In genomic region chr3:183517656-183518055, GRCh38 we compare ENCODE assay signal across 20 cellular contexts. TPM values are rescaled to one million over a fixed set of nuclear protein-coding genes. Genes with fewer than 3 reads are reported as not detected.
DNase-seq lines count a peak whose midpoint lies in the region; TF ChIP-seq lines count a peak whose summit lies in the region.
"Had no signal": no experiment of that assay in that cellular context is flagged by ENCODE, and none has a peak within 500 bp of the region (broad histone marks: within the 10 kb centered on the region; RNA-seq: fewer than 3 reads in every experiment).

No MANE protein-coding gene starts in this region.

- POLR2A ChIA-PET in activated CD4-positive, alpha-beta T cell treated with anti-CD3 and anti-CD28 coated beads, Interleukin-2, amount 10 ng/mL, durations not matched to agents 7 days and 5 days (lab: Charles Lee): no interaction called here

- peaks cover 0 to 22% (median 9%) of the 10 kb centered on the region in 4 donors for H3K4me1 ChIP-seq in Peyer's patch
- peaks cover 0 to 4% of the 10 kb centered on the region in 2 experiments for H3K4me1 ChIP-seq in trophoblast cell (ENCODE audit: control insufficient read depth in 1 of 2, insufficient read depth in 2 of 2, low read length in 2 of 2)
- H3K4me1 ChIP-seq in endodermal cell (ENCODE audit: control insufficient read depth, insufficient read depth, low read length): no peaks in the 10 kb centered on the region
- H3K4me1 ChIP-seq: A549 had no signal

- peak overlapping the region in 3 of 4 donors; percentile 12 to 79 (median 75) for H3K27ac ChIP-seq in Peyer's patch
- no peak overlapping the region for H3K27ac ChIP-seq in trophoblast cell (ENCODE audit: low read depth, low read length)
- no peak overlapping the region for H3K27ac ChIP-seq in endodermal cell (ENCODE audit: low read depth, low read length)
- H3K27ac ChIP-seq: A549 had no signal

- no peak overlapping the region for H3K18ac ChIP-seq in trophoblast cell (ENCODE audit: low read length)

- H2AFZ ChIP-seq in trophoblast cell (ENCODE audit: insufficient read depth, low read length, poor library complexity): peak overlapping the region; percentile 12

- WGBS in trophoblast cell (ENCODE audit: extremely low coverage, insufficient coverage, insufficient read length): no CpG with 5 or more reads among the region's 4 CpGs
- 83 to 91% methylated on average over 3 to 4 of the region's 4 CpGs for WGBS in endodermal cell (ENCODE audit: insufficient coverage in 1 of 2, insufficient read length in 1 of 2), 2 experiments

- no peak overlapping the region for H2BK120ac ChIP-seq in trophoblast cell (ENCODE audit: insufficient read depth, low read length, poor library complexity)

- H3K4me1 Mint-ChIP-seq in activated CD4-positive, alpha-beta T cell treated with anti-CD3 and anti-CD28 coated beads, Interleukin-2, amount 10 ng/mL, durations not matched to agents 7 days and 5 days: peaks cover 74% of the 10 kb centered on the region
- H3K4me1 Mint-ChIP-seq in endodermal cell (peaks cover 23% of the 10 kb centered on the region), type B pancreatic cell (ENCODE audit: unreplicated experiment) (peaks cover 20% of the 10 kb centered on the region)

- H3K9me3 Mint-ChIP-seq in activated CD4-positive, alpha-beta T cell treated with anti-CD3 and anti-CD28 coated beads, Interleukin-2, amount 10 ng/mL, durations not matched to agents 7 days and 5 days: peaks cover 2% of the 10 kb centered on the region
- H3K9me3 Mint-ChIP-seq in endodermal cell (no peaks in the 10 kb centered on the region), type B pancreatic cell (no peaks in the 10 kb centered on the region)

- H2AK5ac ChIP-seq in trophoblast cell (ENCODE audit: low read length): no peak overlapping the region

- no peaks in the 10 kb centered on the region for H3K27me3 ChIP-seq in Peyer's patch
- no peaks in the 10 kb centered on the region for H3K27me3 ChIP-seq in trophoblast cell (ENCODE audit: insufficient read depth, low read length)
- no peaks in the 10 kb centered on the region for H3K27me3 ChIP-seq in endodermal cell (ENCODE audit: control insufficient read depth, insufficient read depth, low read length, poor library complexity, severe bottlenecking)
- H3K27me3 ChIP-seq: transverse colon had no signal

- H3K4me3 Mint-ChIP-seq in activated CD4-positive, alpha-beta T cell treated with anti-CD3 and anti-CD28 coated beads, Interleukin-2, amount 10 ng/mL, durations not matched to agents 7 days and 5 days: no peak overlapping the region
- H3K4me3 Mint-ChIP-seq in endodermal cell: no peak overlapping the region
- H3K4me3 Mint-ChIP-seq in type B pancreatic cell: no peak overlapping the region
- H3K4me3 Mint-ChIP-seq: H9 had no signal

- H4K91ac ChIP-seq in trophoblast cell (ENCODE audit: low read depth, low read length): no peak overlapping the region

- no peak for TF ChIP-seq POLR2A in Peyer's patch (IDR thresholded peaks at IDR 0.05)

- TF ChIP-seq CTCF in Peyer's patch (IDR thresholded peaks at IDR 0.05) (no peak), endodermal cell (conservative IDR thresholded peaks at IDR 0.05) (no peak), GM20000 (IDR thresholded peaks at IDR 0.05; ENCODE audit: extremely low read depth, missing control alignments) (no peak), type B pancreatic cell (conservative IDR thresholded peaks at IDR 0.05) (no peak)

- H4K12ac ChIP-seq in trophoblast cell (ENCODE audit: low read depth, low read length): no peak overlapping the region

- H2BK5ac ChIP-seq in trophoblast cell (ENCODE audit: low read depth, low read length, poor library complexity): no peak overlapping the region

- no peaks in the 10 kb centered on the region for H3K9me3 ChIP-seq in Peyer's patch
- H3K9me3 ChIP-seq in trophoblast cell (ENCODE audit: insufficient read depth, low read depth, low read length): no peaks in the 10 kb centered on the region
- no peaks in the 10 kb centered on the region for H3K9me3 ChIP-seq in endodermal cell (ENCODE audit: control insufficient read depth, low read length)
- H3K9me3 ChIP-seq: A549, transverse colon had no signal

- no peak overlapping the region for H3K4ac ChIP-seq in trophoblast cell (ENCODE audit: low read depth, low read length)

- H3K36me3 ChIP-seq in Peyer's patch (no peaks in the 10 kb centered on the region), trophoblast cell (ENCODE audit: control insufficient read depth in 1 of 2, insufficient read depth in 2 of 2, low read length in 2 of 2) (no peaks in the 10 kb centered on the region), endodermal cell (ENCODE audit: control insufficient read depth, insufficient read depth, low read length) (no peaks in the 10 kb centered on the region)
- H3K36me3 ChIP-seq: transverse colon had no signal

- H3K4me3 ChIP-seq in Peyer's patch: no peak overlapping the region
- H3K4me3 ChIP-seq in trophoblast cell (ENCODE audit: low read depth, low read length): no peak overlapping the region
- H3K4me3 ChIP-seq in endodermal cell (ENCODE audit: low read length): no peak overlapping the region
- H3K4me3 ChIP-seq: A549, transverse colon had no signal

- no peak overlapping the region for H3K4me2 ChIP-seq in trophoblast cell (ENCODE audit: low read length)
- H3K4me2 ChIP-seq: A549 had no signal

- H3K79me2 ChIP-seq in trophoblast cell (ENCODE audit: control insufficient read depth, insufficient read depth, low read length, poor library complexity): no peaks in the 10 kb centered on the region

- H3K36me3 Mint-ChIP-seq in activated CD4-positive, alpha-beta T cell treated with anti-CD3 and anti-CD28 coated beads, Interleukin-2, amount 10 ng/mL, durations not matched to agents 7 days and 5 days (ENCODE audit: low read depth): peaks cover 60% of the 10 kb centered on the region
- H3K36me3 Mint-ChIP-seq in endodermal cell (ENCODE audit: low read depth): no peaks in the 10 kb centered on the region
- no peaks in the 10 kb centered on the region for H3K36me3 Mint-ChIP-seq in type B pancreatic cell

- H3K79me1 ChIP-seq in trophoblast cell (ENCODE audit: low read length): no peaks in the 10 kb centered on the region

- no peak overlapping the region for H2BK12ac ChIP-seq in trophoblast cell (ENCODE audit: low read length)

- H3K27me3 Mint-ChIP-seq in activated CD4-positive, alpha-beta T cell treated with anti-CD3 and anti-CD28 coated beads, Interleukin-2, amount 10 ng/mL, durations not matched to agents 7 days and 5 days: no peaks in the 10 kb centered on the region
- H3K27me3 Mint-ChIP-seq in endodermal cell (ENCODE audit: insufficient read depth) (no peaks in the 10 kb centered on the region), type B pancreatic cell (peaks cover 11% of the 10 kb centered on the region)

- H3K27ac Mint-ChIP-seq in activated CD4-positive, alpha-beta T cell treated with anti-CD3 and anti-CD28 coated beads, Interleukin-2, amount 10 ng/mL, durations not matched to agents 7 days and 5 days: peak overlapping the region; percentile 81
- H3K27ac Mint-ChIP-seq in endodermal cell (no peak overlapping the region), type B pancreatic cell (no peak overlapping the region)

- DNase-seq in activated CD4-positive, alpha-beta T cell treated with anti-CD3 and anti-CD28 coated beads, Interleukin-2, amount 10 ng/mL, durations not matched to agents 7 days and 5 days: no peak
- no peak for DNase-seq in activated CD4-positive, alpha-beta T cell treated with anti-CD3 and anti-CD28 coated beads for 1 hour
- DNase-seq in Peyer's patch (peak in 1 of 3 donors; percentile 46), dedifferentiated amniotic fluid mesenchymal stem cell (ENCODE audit: extremely low spot score) (peak; percentile 4), trophoblast cell (no peak), endodermal cell (no peak), GM20000 (ENCODE audit: low spot score) (no peak), type B pancreatic cell (ENCODE audit: extremely low spot score, unreplicated experiment) (no peak)
- DNase-seq: cortex of kidney; erythroblast; H9; mammary epithelial cell; NCI-H2081; NCI-H526; occipital lobe; stimulated activated CD4-positive, alpha-beta T cell treated with anti-CD3 and anti-CD28 coated beads, Interleukin-2, amount 100 ng/mL, for 48 hours; transverse colon had no signal

- CTCF ChIA-PET in activated CD4-positive, alpha-beta T cell treated with anti-CD3 and anti-CD28 coated beads, Interleukin-2, amount 10 ng/mL, durations not matched to agents 7 days and 5 days (lab: Charles Lee): no interaction called here

- H3K23ac ChIP-seq in trophoblast cell (ENCODE audit: low read length): no peak overlapping the region

- H3K14ac ChIP-seq in trophoblast cell (ENCODE audit: low read length): no peak overlapping the region

- H4K8ac ChIP-seq in trophoblast cell (ENCODE audit: low read depth, low read length): no peak overlapping the region

- H3K9ac ChIP-seq in trophoblast cell (ENCODE audit: low read length): no peak overlapping the region
- no peak overlapping the region for H3K9ac ChIP-seq in endodermal cell (ENCODE audit: extremely low read depth, low read length, poor library complexity, severe bottlenecking)

RNA-seq across cellular contexts. Expression of gene KLHL6, which starts 37.9 kb away (rescaled TPM):
- total RNA-seq in activated CD4-positive, alpha-beta T cell treated with anti-CD3 and anti-CD28 coated beads, Interleukin-2, amount 10 ng/mL, durations not matched to agents 7 days and 5 days: 10 to 100 TPM; 40.4 to 41.2 TPM
- total RNA-seq in Peyer's patch (10 to 100 TPM in 1 of 4 donors, 1 to 10 TPM in 3; 1.6 to 53.6 (median 4.9) TPM), endodermal cell (under 1 TPM; 0.33 to 0.40 TPM), type B pancreatic cell (ENCODE audit: low replicate concordance) (not detected in 2 replicates)
- 0.01 TPM in 2 replicates for polyA plus RNA-seq in trophoblast cell (2013)
- 0.36 TPM for polyA plus RNA-seq in endodermal cell (2013, experiment 1 of 2)
- 0.58 TPM for polyA plus RNA-seq in endodermal cell (2013, experiment 2 of 2)
- total RNA-seq: H9, HT-29, MCF 10A had no signal
- polyA plus RNA-seq: A549 had no signal

Comparison
In these comparisons a context has a peak if more than half of its experiments do, and no peak if none do; other contexts are left out.
1. H3K27ac ChIP-seq: peak in Peyer's patch (3 of 4); none in trophoblast cell (single experiment) and endodermal cell (single experiment).